Comparison of ENCODE assay signal across 12 cellular contexts in the genomic region with DNA sequence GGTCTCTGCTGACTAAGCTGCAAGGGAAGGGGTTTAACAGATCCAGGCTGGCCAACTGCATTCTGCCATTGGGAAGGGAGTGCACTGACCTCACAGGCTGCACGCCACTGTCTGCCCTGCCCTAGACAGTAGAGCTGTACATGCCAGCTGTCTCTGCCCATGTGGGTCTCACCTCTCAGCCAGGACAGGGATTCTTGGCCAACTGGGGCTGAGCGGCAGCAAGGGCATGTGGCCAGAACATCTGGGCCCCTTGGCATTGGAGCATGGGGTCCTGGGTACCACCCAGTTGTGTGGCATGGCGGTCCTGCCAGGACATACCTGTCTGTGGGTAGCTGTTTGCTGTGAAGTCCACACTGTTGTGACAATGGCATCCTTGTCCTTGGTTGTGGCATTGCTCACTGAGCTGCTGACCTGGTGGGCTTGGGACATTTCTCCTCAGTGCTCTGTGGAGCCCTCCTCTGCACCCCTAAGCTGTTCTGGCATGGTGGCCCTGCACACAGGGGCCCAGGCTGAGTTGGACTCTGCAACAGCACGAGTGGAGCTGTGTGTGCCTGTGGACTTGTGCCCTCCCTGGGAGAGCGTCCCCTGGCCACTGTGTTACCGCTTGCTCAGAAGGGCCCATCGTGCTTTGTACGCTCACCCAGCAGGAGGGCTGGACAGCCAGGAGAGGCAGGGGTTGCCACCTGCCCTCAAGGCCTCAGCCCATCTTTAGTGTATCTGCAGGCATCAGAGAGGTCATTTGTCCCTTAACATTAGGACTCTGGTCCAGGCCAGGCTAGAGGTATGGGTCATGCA. TPM values are rescaled to one million over a fixed set of nuclear protein-coding genes. Genes with fewer than 3 reads are reported as not detected.
DNase-seq lines count a peak whose midpoint lies in the region; ATAC-seq and TF ChIP-seq lines count a peak whose summit lies in the region.
"Had no signal": no experiment of that assay in that cellular context is flagged by ENCODE, and none has a peak within 500 bp of the region (broad histone marks: within the 10 kb centered on the region; RNA-seq: fewer than 3 reads in every experiment).

No MANE protein-coding gene starts in this region.

- no peak for TF ChIP-seq EP300 in upper lobe of left lung (IDR thresholded peaks at IDR 0.05)

- H3K4me3 ChIP-seq in breast epithelium = no peak overlapping the region
- no peak overlapping the region for H3K4me3 ChIP-seq in brain microvascular endothelial cell (ENCODE audit: low read depth, low read length)
- H3K4me3 ChIP-seq in upper lobe of left lung = no peak overlapping the region
- H3K4me3 ChIP-seq: lung had no signal

- WGBS in upper lobe of left lung, 2 donors = 95 to 100% methylated on average over 1 to 6 of the region's 8 CpGs

- in situ Hi-C loops in brain microvascular endothelial cell (cut with HindIII; ENCODE audit: low pct_ligation_motif_present, low sequenced_read_pairs) = no loop called here

- peaks cover 73% of the 10 kb centered on the region for H3K36me3 Mint-ChIP-seq in MCF 10A (ENCODE audit: insufficient read depth, unreplicated experiment)

- H3K9me3 ChIP-seq in breast epithelium (no peaks in the 10 kb centered on the region), upper lobe of left lung (no peaks in the 10 kb centered on the region)

- H3K4me1 Mint-ChIP-seq in MCF 10A (ENCODE audit: insufficient read depth, unreplicated experiment) = peaks cover 10% of the 10 kb centered on the region

- H3K27me3 ChIP-seq in breast epithelium (no peaks in the 10 kb centered on the region), brain microvascular endothelial cell (replicated peaks) (no peaks in the 10 kb centered on the region), upper lobe of left lung (no peaks in the 10 kb centered on the region)

- H3K27ac ChIP-seq in breast epithelium (peak overlapping the region; percentile 38 to 97), brain microvascular endothelial cell (peak overlapping the region; percentile 94), upper lobe of left lung (peak overlapping the region; percentile 78 to 85 (median 82))

- no peak for TF ChIP-seq POLR2A in breast epithelium (IDR thresholded peaks at IDR 0.05)
- no peak for TF ChIP-seq POLR2A in upper lobe of left lung (IDR thresholded peaks at IDR 0.05)

- H3K27ac Mint-ChIP-seq in MCF 10A (ENCODE audit: low read depth, unreplicated experiment) = no peak overlapping the region

- peaks cover 4 to 21% of the 10 kb centered on the region in 2 donors for H3K4me1 ChIP-seq in breast epithelium
- peaks cover 60 to 79% (median 75%) of the 10 kb centered on the region in 4 donors for H3K4me1 ChIP-seq in upper lobe of left lung

- BruUV-seq in MCF 10A (replicated peaks; lab: Mats Ljungman, UMichigan) = no TSS peak

- H3K36me3 ChIP-seq in breast epithelium = no peaks in the 10 kb centered on the region
- peaks cover 70% of the 10 kb centered on the region for H3K36me3 ChIP-seq in brain microvascular endothelial cell (replicated peaks)
- H3K36me3 ChIP-seq in upper lobe of left lung = peaks cover 0 to 62% (median 37%) of the 10 kb centered on the region in 4 donors

- ATAC-seq in upper lobe of left lung (ENCODE audit: low FRiP score in 2 of 2) = no peak
- no peak for ATAC-seq in HG02981 (IDR thresholded peaks at IDR 0.05; ENCODE audit: unreplicated experiment)
- ATAC-seq: SK-N-SH treated with all-trans-retinoic acid at 6 μM for 48 hours had no signal

- POLR2A ChIA-PET in MCF 10A (lab: Yijun Ruan, JAX) = interaction anchor here (0.8 kb wide), 1 partner anchor 21 kb away, joined by 3 read pairs; no protein-coding TSS in a partner anchor

- H3K27me3 Mint-ChIP-seq in MCF 10A (ENCODE audit: insufficient read depth, unreplicated experiment) = no peaks in the 10 kb centered on the region

- TF ChIP-seq CTCF in breast epithelium (IDR thresholded peaks at IDR 0.05) (no peak), MCF 10A (IDR thresholded peaks at IDR 0.05; ENCODE audit: unreplicated experiment) (no peak), brain microvascular endothelial cell (IDR thresholded peaks at IDR 0.05; ENCODE audit: low read depth, low read length, missing control alignments) (no peak), upper lobe of left lung (IDR thresholded peaks at IDR 0.05) (no peak)

- H3K4me3 Mint-ChIP-seq in MCF 10A (ENCODE audit: unreplicated experiment) = no peak overlapping the region

- no peaks in the 10 kb centered on the region for H3K9me3 Mint-ChIP-seq in MCF 10A (ENCODE audit: unreplicated experiment)

- intact Hi-C loops in breast epithelium (cut with DNase I; ENCODE audit: low total_unique reads) = no loop called here
- intact Hi-C loops in MCF 10A (cut with micrococcal nuclease) = no loop called here

- DNase-seq in breast epithelium (ENCODE audit: low spot score in 2 of 2) (no peak), MCF 10A (ENCODE audit: unreplicated experiment) (no peak), brain microvascular endothelial cell (no peak), myocyte (ENCODE audit: low read depth) (peak; percentile 89), upper lobe of left lung (no peak)
- no peak for DNase-seq in stimulated activated CD4-positive, alpha-beta T cell treated with anti-CD3 and anti-CD28 coated beads, Interleukin-1b, Interleukin-23, amount 100 ng/mL, for 48 hours
- no peak for DNase-seq in stimulated activated CD4-positive, alpha-beta T cell treated with anti-CD3 and anti-CD28 coated beads, Interleukin-15, amount 100 ng/mL, for 24 hours
- DNase-seq: activated gamma-delta T cell, Karpas-422 had no signal

- CTCF ChIA-PET in MCF 10A (lab: Yijun Ruan, JAX) = interaction anchor here (0.5 to 2.0 kb wide), 3 partner anchors 10 to 1402 kb away, joined by 4 to 12 read pairs (median 4); no protein-coding TSS in a partner anchor

RNA-seq across cellular contexts. Expression of gene MED15, which starts 46.7 kb away (rescaled TPM):
- total RNA-seq in breast epithelium = 10 to 100 TPM; 36.6 to 53.1 (median 52.3) TPM
- 122 TPM in 2 replicates for total RNA-seq in MCF 10A (2022)
- 29.7 and 41.7 TPM in 2 replicates for total RNA-seq in myocyte
- 94.4 TPM for polyA plus RNA-seq in myocyte (2012)
- 100 to 1,000 TPM in 4 of 6 donors, 10 to 100 TPM in 2; 64.2 to 170 (median 123) TPM for total RNA-seq in upper lobe of left lung

RNA-seq across cellular contexts. Expression of gene KLHL22, which starts 58.5 kb away (rescaled TPM):
- total RNA-seq in breast epithelium (10 to 100 TPM; 28.5 to 38.0 (median 35.4) TPM), MCF 10A (2022) (14.7 and 20.9 TPM in 2 replicates), myocyte (31.5 and 46.3 TPM in 2 replicates), upper lobe of left lung (10 to 100 TPM; 17.5 to 48.2 (median 22.7) TPM)
- polyA plus RNA-seq in myocyte (2012) = 24.3 TPM
